Comparison of ENCODE assay signal across 8 cellular contexts in the genomic region with DNA sequence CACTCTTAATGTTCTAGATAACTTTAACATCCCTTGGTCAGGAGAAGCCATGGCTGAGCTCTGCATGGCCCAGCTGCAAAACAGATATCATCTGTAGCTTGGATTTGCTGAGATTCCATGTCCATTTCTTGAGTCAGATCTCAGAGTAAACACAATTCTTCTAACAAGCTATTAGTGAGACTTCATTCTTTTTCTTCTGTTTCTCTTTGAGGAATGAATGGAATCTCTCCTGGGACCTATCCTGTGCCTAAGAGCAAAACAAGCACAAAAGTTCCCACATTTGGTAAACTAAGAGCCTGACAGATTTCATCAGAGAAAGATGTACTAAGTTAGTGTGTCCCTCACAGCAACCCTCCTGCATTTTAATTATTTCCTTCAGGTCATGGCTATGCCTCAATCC.
DNase-seq lines count a peak whose midpoint lies in the region; ATAC-seq and TF ChIP-seq lines count a peak whose summit lies in the region.

No MANE protein-coding gene starts in this region.

- H3K9me3 ChIP-seq in CD8-positive, alpha-beta T cell (ENCODE audit: low read length) = no peaks in the 10 kb centered on the region
- H3K9me3 ChIP-seq in RWPE2 (ENCODE audit: severe bottlenecking) = no peaks in the 10 kb centered on the region

- CTCF ChIA-PET in CD8-positive, alpha-beta T cell (lab: Charles Lee) = interaction anchor here (1.0 to 1.2 kb wide), 3 partner anchors 15 to 143 kb away, joined by 3 to 5 read pairs (median 3); a partner anchor contains a TSS

- H3K4me1 Mint-ChIP-seq in CD8-positive, alpha-beta T cell (ENCODE audit: low read depth) = peaks cover 84% of the 10 kb centered on the region

- peaks cover 48% of the 10 kb centered on the region for H3K36me3 Mint-ChIP-seq in CD8-positive, alpha-beta T cell

- H3K27ac Mint-ChIP-seq in CD8-positive, alpha-beta T cell = peak overlapping the region; percentile 81

- no peaks in the 10 kb centered on the region for H3K27me3 ChIP-seq in CD8-positive, alpha-beta T cell (ENCODE audit: insufficient read depth, low read length)
- no peaks in the 10 kb centered on the region for H3K27me3 ChIP-seq in RWPE2 (ENCODE audit: insufficient read depth, poor library complexity, severe bottlenecking)

- H3K9me3 Mint-ChIP-seq in CD8-positive, alpha-beta T cell = no peaks in the 10 kb centered on the region

- no peak for DNase-seq in CD8-positive, alpha-beta T cell
- no peak for DNase-seq in RWPE2 (ENCODE audit: low spot score)
- peak; percentile 90 for DNase-seq in fibroblast of mammary gland (ENCODE audit: low read depth)
- DNase-seq in renal cortical epithelial cell (ENCODE audit: low read depth) = peak; percentile 94
- DNase-seq in inferior parietal cortex (ENCODE audit: extremely low spot score) = no peak
- DNase-seq in medulla oblongata (ENCODE audit: extremely low spot score) = no peak

- TF ChIP-seq CTCF in CD8-positive, alpha-beta T cell (IDR thresholded peaks at IDR 0.05) = no peak
- TF ChIP-seq CTCF in RWPE2 (IDR thresholded peaks at IDR 0.05; ENCODE audit: poor library complexity, severe bottlenecking) (no peak), fibroblast of mammary gland (conservative IDR thresholded peaks at IDR 0.05; ENCODE audit: control insufficient read depth, insufficient read depth, low read depth, low read length) (no peak)

- H3K4me3 Mint-ChIP-seq in CD8-positive, alpha-beta T cell = no peak overlapping the region

- H3K27ac ChIP-seq in CD8-positive, alpha-beta T cell (ENCODE audit: low read depth, low read length) = no peak overlapping the region
- peak overlapping the region; percentile 37 for H3K27ac ChIP-seq in RWPE2 (ENCODE audit: poor library complexity, severe bottlenecking)

- peaks cover 62% of the 10 kb centered on the region for H3K4me1 ChIP-seq in CD8-positive, alpha-beta T cell (ENCODE audit: insufficient read depth, low read length)
- H3K4me1 ChIP-seq in RWPE2 (ENCODE audit: insufficient read depth, poor library complexity, severe bottlenecking) = peaks cover 6% of the 10 kb centered on the region

- no peak for ATAC-seq in CD8-positive, alpha-beta T cell
- no peak for ATAC-seq in RWPE2 (ENCODE audit: low read depth)
- ATAC-seq in HG02763 (IDR thresholded peaks at IDR 0.05; ENCODE audit: unreplicated experiment) = no peak
- ATAC-seq in HG03432 (IDR thresholded peaks at IDR 0.05; ENCODE audit: unreplicated experiment) = no peak

- POLR2A ChIA-PET in CD8-positive, alpha-beta T cell (lab: Charles Lee) = interaction anchor here (0.6 to 1.3 kb wide), 4 partner anchors 14 to 164 kb away, joined by 3 to 4 read pairs (median 3); no protein-coding TSS in a partner anchor

- no peaks in the 10 kb centered on the region for H3K27me3 Mint-ChIP-seq in CD8-positive, alpha-beta T cell (ENCODE audit: low read depth)

- intact Hi-C loops in CD8-positive, alpha-beta T cell (cut with DNase I, micrococcal nuclease) = loop anchor here in 1 of 2 experiments (5.0 to 10.0 kb wide), 2 partner anchors 63 to 185 kb away; no protein-coding TSS in a partner anchor

- no peak overlapping the region for H3K4me3 ChIP-seq in CD8-positive, alpha-beta T cell (ENCODE audit: low read depth, low read length)
- H3K4me3 ChIP-seq in RWPE2 (ENCODE audit: severe bottlenecking) (no peak overlapping the region), fibroblast of mammary gland (ENCODE audit: control insufficient read depth, low read depth, low read length) (no peak overlapping the region)

- H3K36me3 ChIP-seq in CD8-positive, alpha-beta T cell (ENCODE audit: insufficient read depth, low read length) = no peaks in the 10 kb centered on the region
- no peaks in the 10 kb centered on the region for H3K36me3 ChIP-seq in RWPE2 (ENCODE audit: low read depth)

Comparison
In these comparisons a context has a peak if more than half of its experiments do, and no peak if none do; other contexts are left out.
1. DNase-seq: peak in fibroblast of mammary gland (single experiment) and renal cortical epithelial cell (single experiment); none in CD8-positive, alpha-beta T cell (0 of 7), RWPE2 (single experiment), inferior parietal cortex (single experiment) and medulla oblongata (single experiment).